25 cellular contexts compared by ENCODE assay signal in the genomic region with DNA sequence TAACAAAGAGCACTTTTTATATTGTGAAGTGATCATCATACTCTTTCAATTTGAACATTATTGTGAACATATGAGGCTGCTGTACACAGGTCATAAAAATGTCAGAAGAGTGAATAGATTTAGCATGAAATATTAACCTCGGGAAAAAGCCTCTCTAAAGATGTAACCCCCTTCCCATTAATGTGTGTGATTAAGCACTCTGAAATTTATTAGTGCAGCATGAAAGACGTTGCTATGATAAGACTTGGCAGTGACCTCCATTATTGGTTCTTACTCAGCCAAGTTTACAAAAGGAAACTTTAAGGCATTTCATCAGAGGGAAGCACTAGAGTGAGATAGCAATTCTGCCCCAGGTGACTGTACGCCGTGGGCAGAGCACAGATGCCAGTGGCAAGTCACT.
DNase-seq lines count a peak whose midpoint lies in the region; ATAC-seq and TF ChIP-seq lines count a peak whose summit lies in the region.
"Had no signal": no experiment of that assay in that cellular context is flagged by ENCODE, and none has a peak within 500 bp of the region (broad histone marks: within the 10 kb centered on the region; RNA-seq: fewer than 3 reads in every experiment).

No MANE protein-coding gene starts in this region.

- DNase-seq in AG09309 (ENCODE audit: low read depth) (peak; percentile 33), NCI-H1105 treated with DMSO at 0.1 percent for 48 hours (lab: John Stamatoyannopoulos, UW) (peak; percentile 75), astrocyte of the hippocampus (ENCODE audit: low read depth, low spot score) (peak; percentile 54), iris pigment epithelial cell (ENCODE audit: low read depth) (peak; percentile 5), mucosa of gallbladder (ENCODE audit: low spot score) (no peak)
- DNase-seq in activated T-cell treated with anti-CD3 and anti-CD28 coated beads, Interleukin-2, amount 50 U/mL, for 48 hours: no peak
- DNase-seq: activated CD4-positive, alpha-beta T cell treated with anti-CD3 and anti-CD28 coated beads, Interleukin-2, amount 10 ng/mL, durations not matched to agents 24 days and 14 days; activated naive CD4-positive, alpha-beta T cell; activated T-cell treated with anti-CD3 and anti-CD28 coated beads, Interleukin-2, amount 50 U/mL, for 4 hours; C1 segment of cervical spinal cord; Caco-2; H7; left ventricle myocardium inferior; naive thymus-derived CD8-positive, alpha-beta T cell; NCI-H2171; NCI-H524 treated with DMSO at 0.1 percent for 48 hours; retina; substantia nigra; uterus had no signal

- TF ChIP-seq CTCF in AG09309 (IDR thresholded peaks at IDR 0.05; ENCODE audit: control insufficient read depth, insufficient read depth, low read depth, low read length, missing control alignments): no peak

- ATAC-seq in GM18861 (IDR thresholded peaks at IDR 0.05; ENCODE audit: unreplicated experiment): no peak
- no peak for ATAC-seq in GM21576 (IDR thresholded peaks at IDR 0.05; ENCODE audit: unreplicated experiment)
- ATAC-seq: activated T-cell treated with anti-CD3 and anti-CD28 coated beads, Interleukin-2, amount 50 U/mL, for 4 hours; HepG2; naive thymus-derived CD8-positive, alpha-beta T cell had no signal

- H3K4me3 ChIP-seq in AG09309 (ENCODE audit: control insufficient read depth, low read depth, low read length): no peak overlapping the region
- H3K4me3 ChIP-seq: cardiac muscle cell, left ventricle myocardium inferior, SJSA1, smooth muscle cell, uterus had no signal

Comparison
In these comparisons a context has a peak if more than half of its experiments do, and no peak if none do; other contexts are left out.
1. DNase-seq: peak in AG09309 (single experiment), NCI-H1105 treated with DMSO at 0.1 percent for 48 hours (single experiment), astrocyte of the hippocampus (single experiment) and iris pigment epithelial cell (single experiment); none in activated T-cell treated with anti-CD3 and anti-CD28 coated beads, Interleukin-2, amount 50 U/mL, for 48 hours (0 of 2) and mucosa of gallbladder (single experiment).